ENCODE assay signal across 11 cellular contexts in the genomic region with DNA sequence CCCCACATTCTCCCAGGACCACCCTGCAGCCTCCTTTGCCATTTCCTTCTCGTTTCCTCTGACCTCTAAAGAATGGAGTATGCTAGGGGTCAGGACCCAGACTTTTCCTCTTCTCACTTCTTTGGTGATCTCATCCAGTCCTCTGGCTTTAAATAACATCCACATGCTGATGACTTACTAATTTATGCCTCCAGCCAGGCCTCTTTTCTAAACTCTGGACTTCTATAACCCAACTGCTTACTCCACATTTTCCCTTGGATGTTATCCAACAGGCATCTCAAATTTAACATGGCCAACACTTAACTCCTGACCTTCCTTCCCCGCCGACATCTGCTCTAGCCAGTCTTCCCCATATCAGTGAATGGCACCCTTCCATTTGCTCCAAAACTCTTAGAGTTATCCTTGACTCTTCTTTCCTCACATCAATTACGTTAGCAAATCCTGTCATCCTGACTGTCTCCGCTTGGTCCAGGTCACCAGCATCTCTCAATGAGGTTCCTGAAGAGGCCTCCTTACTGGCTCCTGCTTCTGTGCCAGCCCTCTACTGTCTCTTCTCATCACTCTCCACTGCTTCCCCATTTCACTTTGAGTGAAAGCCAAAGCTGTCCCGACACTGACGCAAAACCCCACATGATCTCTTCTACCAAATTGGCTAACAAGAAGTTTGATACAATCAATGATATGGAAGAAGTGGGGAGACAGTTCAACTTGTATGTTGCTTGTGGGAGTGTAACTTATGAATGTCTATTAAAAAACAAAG. TPM values are rescaled to one million over a fixed set of nuclear protein-coding genes. Genes with fewer than 3 reads are reported as not detected.
A peak's percentile ranks its signal among the peaks of the same experiment; 100 is the strongest.
DNase-seq lines count a peak whose midpoint lies in the region; ATAC-seq, FAIRE-seq and TF ChIP-seq lines count a peak whose summit lies in the region.
"Had no signal": no experiment of that assay in that cellular context is flagged by ENCODE, and none has a peak within 500 bp of the region (broad histone marks: within the 10 kb centered on the region; RNA-seq: fewer than 3 reads in every experiment).

No MANE protein-coding gene starts in this region.

- TF ChIP-seq POLR2A in K562 (conservative IDR thresholded peaks at IDR 0.05), result no peak

- no peak overlapping the region for H3K4me3 Mint-ChIP-seq in progenitor cell of endocrine pancreas (ENCODE audit: low read depth)
- H3K4me3 Mint-ChIP-seq: nephron progenitor cell had no signal

- H3K27ac ChIP-seq in K562 (ENCODE audit: extremely low read depth, low read depth, low read length), result no peak overlapping the region; the same call in 2 of the 3 replicates
- H3K27ac ChIP-seq in lower lobe of right lung, result no peak overlapping the region
- no peak overlapping the region for H3K27ac ChIP-seq in aorta (ENCODE audit: low read depth in 1 of 2, low read length in 2 of 2)

- peaks cover 5% of the 10 kb centered on the region for H3K9me3 Mint-ChIP-seq in progenitor cell of endocrine pancreas (ENCODE audit: low read depth)

- peaks cover 34% of the 10 kb centered on the region for H3K27me3 Mint-ChIP-seq in progenitor cell of endocrine pancreas

- BruUV-seq in K562 (replicated peaks; lab: Mats Ljungman, UMichigan), result no TSS peak

- intact Hi-C loops in K562 (cut with micrococcal nuclease) (no loop called here), lower lobe of right lung (cut with DNase I) (no loop called here), aorta (cut with DNase I) (no loop called here)

- H3K4me1 ChIP-seq in K562 (replicated peaks in 1 of 2; ENCODE audit: control insufficient read depth in 2 of 2, insufficient read depth in 2 of 2, low read length in 2 of 2) (peaks cover 7 to 13% of the 10 kb centered on the region in 2 experiments; a peak in 4 of 5 replicates), lower lobe of right lung (peaks cover 18% of the 10 kb centered on the region), aorta (ENCODE audit: control insufficient read depth in 1 of 2, insufficient read depth in 2 of 2, low read length in 2 of 2) (no peaks in the 10 kb centered on the region)

- H3K36me3 ChIP-seq in K562 (ENCODE audit: control insufficient read depth, insufficient read depth, low read length), result no peaks in the 10 kb centered on the region
- H3K36me3 ChIP-seq in lower lobe of right lung, result no peaks in the 10 kb centered on the region
- no peaks in the 10 kb centered on the region for H3K36me3 ChIP-seq in aorta (ENCODE audit: control insufficient read depth in 1 of 2, insufficient read depth in 2 of 2, low read length in 1 of 2)

- H3K4me2 ChIP-seq in K562 (ENCODE audit: insufficient read depth, low read length), result peak overlapping the region; percentile 38

- TF ChIP-seq RAD21 in K562 (CRISPR knock-in tag; conservative IDR thresholded peaks at IDR 0.05 in 1 of 2, IDR thresholded peaks at IDR 0.05 in 1 of 2), result no peak

- CTCF ChIA-PET in K562 (lab: Yijun Ruan, JAX; ENCODE audit: low intra/inter-chr PET ratio), result no interaction called here

- H3K9me1 ChIP-seq in K562 (ENCODE audit: control insufficient read depth, insufficient read depth, low read length), result no peaks in the 10 kb centered on the region

- no peaks in the 10 kb centered on the region for H3K79me2 ChIP-seq in K562 (ENCODE audit: control insufficient read depth, insufficient read depth, low read length)

- DNase-seq in SIG-M5 treated with dmso at 0.1 percent for 504 hours (lab: John Stamatoyannopoulos, UW; ENCODE audit: unreplicated experiment) (peak; percentile 53), SIG-M5 (lab: John Stamatoyannopoulos, UW) (no peak), K562 (ENCODE audit: extremely low read depth in 1 of 4, low spot score in 3 of 4) (peak in 1 of 4 experiments; percentile 24), lower lobe of right lung (no peak), aorta (no peak), NCI-H345 treated with DMSO at 0.1 percent for 48 hours (lab: John Stamatoyannopoulos, UW; ENCODE audit: unreplicated experiment) (no peak), NCI-H1048 (lab: John Stamatoyannopoulos, UW) (no peak), progenitor cell of endocrine pancreas (ENCODE audit: low spot score, unreplicated experiment) (no peak)
- DNase-seq: nephron progenitor cell had no signal

- POLR2A ChIA-PET in K562 (lab: Yijun Ruan, JAX), result interaction anchor here (0.6 to 1.9 kb wide), 7 partner anchors 14 to 45 kb away, joined by 3 to 5 read pairs (median 4); a partner anchor contains a TSS

- H4K20me1 ChIP-seq in K562 (replicated peaks; ENCODE audit: control insufficient read depth, insufficient read depth, low read length), result no peaks in the 10 kb centered on the region

- H3K36me3 Mint-ChIP-seq in progenitor cell of endocrine pancreas (ENCODE audit: insufficient read depth), result peaks cover 5% of the 10 kb centered on the region

- H3K4me1 Mint-ChIP-seq in progenitor cell of endocrine pancreas (ENCODE audit: low read depth), result no peaks in the 10 kb centered on the region

- peak overlapping the region in 1 of 2 experiments; percentile 19; a peak in 1 of 4 replicates for H3K9ac ChIP-seq in K562 (ENCODE audit: insufficient read depth in 1 of 2, low read depth in 2 of 2, low read length in 2 of 2)

- H3K9me3 ChIP-seq in K562 (replicated peaks; ENCODE audit: control insufficient read depth, insufficient read depth, low read depth, low read length), result no peaks in the 10 kb centered on the region
- H3K9me3 ChIP-seq in lower lobe of right lung, result no peaks in the 10 kb centered on the region
- H3K9me3 ChIP-seq in aorta (ENCODE audit: control insufficient read depth, low read length), result no peaks in the 10 kb centered on the region

- H3K27me3 ChIP-seq in K562 (ENCODE audit: control insufficient read depth in 2 of 2, insufficient read depth in 2 of 2, low read length in 2 of 2), result no peaks in the 10 kb centered on the region
- no peaks in the 10 kb centered on the region for H3K27me3 ChIP-seq in lower lobe of right lung (ENCODE audit: low read depth)
- no peaks in the 10 kb centered on the region for H3K27me3 ChIP-seq in aorta (ENCODE audit: control insufficient read depth in 1 of 2, insufficient read depth in 2 of 2, low read length in 1 of 2)

- TF ChIP-seq EP300 in K562 (IDR thresholded peaks at IDR 0.05; ENCODE audit: low read length), result no peak

- WGBS in K562 (ENCODE audit: insufficient coverage, low coverage, missing lambda C conversion rate), result 33% methylated on average over 7 of the region's 7 CpGs
- 35% methylated on average over 7 of the region's 7 CpGs for WGBS in aorta, 2 donors

- H3K4me3 ChIP-seq in K562 (no peak overlapping the region), lower lobe of right lung (no peak overlapping the region), aorta (ENCODE audit: low read length in 2 of 2) (no peak overlapping the region)

- in situ Hi-C loops in K562 (cut with MboI), result no loop called here

- H3K27ac Mint-ChIP-seq in progenitor cell of endocrine pancreas, result no peak overlapping the region
- H3K27ac Mint-ChIP-seq: nephron progenitor cell had no signal

- peak; percentile 42 for FAIRE-seq in K562 (lab: Jason Lieb, UNC)
- FAIRE-seq: A204.1, endometrium had no signal

- peak overlapping the region; percentile 66 for H2AFZ ChIP-seq in K562 (ENCODE audit: low read depth, low read length)

- no peak for TF ChIP-seq CTCF in K562 (IDR thresholded peaks at IDR 0.05 in 2 of 3, conservative IDR thresholded peaks at IDR 0.05 in 1 of 3; ENCODE audit: insufficient read depth in 2 of 3, low read depth in 1 of 3, low read length in 3 of 3)
- TF ChIP-seq CTCF in lower lobe of right lung (IDR thresholded peaks at IDR 0.05), result no peak
- TF ChIP-seq CTCF in progenitor cell of endocrine pancreas (IDR thresholded peaks at IDR 0.05; ENCODE audit: unreplicated experiment), result no peak

- ATAC-seq in K562 (peak; percentile 71), lower lobe of right lung (peak; percentile 52 to 74), aorta (ENCODE audit: low FRiP score) (peak; percentile 75)

RNA-seq across cellular contexts. Expression of a gene that starts 42.7 kb away (rescaled TPM):
- total RNA-seq in K562 (2011; cell fraction: chromatin; rRNA removed; ENCODE audit: low replicate concordance), result 401 and 445 TPM in 2 replicates
- total RNA-seq in K562 (2011; cell fraction: nucleolus; rRNA removed), result 407 and 460 TPM in 2 replicates
- total RNA-seq in K562 (2011; cell fraction: nucleoplasm; rRNA removed), result 608 and 797 TPM in 2 replicates
- 147 and 188 TPM in 2 replicates for total RNA-seq in K562 (2014; rRNA removed)
- total RNA-seq in K562 (2014; rRNA removed; fragmentation: Illumina TruSeq; extraction: Trizol), result 268 and 290 TPM in 2 replicates
- total RNA-seq in K562 (2015; rRNA removed; fragmentation: Illumina TruSeq; extraction: Trizol), result 247 and 254 TPM in 2 replicates
- total RNA-seq in K562 (2021), result 322 and 355 TPM in 2 replicates
- polyA plus RNA-seq in K562 (2011; rRNA removed), result 357 and 403 TPM in 2 replicates
- polyA plus RNA-seq in K562 (2011; cell fraction: cytosol; rRNA removed), result 276 and 434 TPM in 2 replicates
- polyA plus RNA-seq in K562 (2011; cell fraction: nucleus; rRNA removed), result 186 and 273 TPM in 2 replicates
- 452 and 476 TPM in 2 replicates for polyA plus RNA-seq in K562 (2012)
- 325 and 352 TPM in 2 replicates for polyA plus RNA-seq in K562 (2014; fragmentation: Illumina TruSeq; extraction: Trizol)
- 1,000 to 10,000 TPM; 1,205 to 1,288 TPM for polyA plus RNA-seq in K562 (2014; fragmentation: Nextera tagmentation; extraction: Ambion mirVana)
- 197 and 209 TPM in 2 replicates for polyA plus RNA-seq in K562 (2014; rRNA removed)
- 220 and 237 TPM in 2 replicates for polyA minus RNA-seq in K562 (2011; rRNA and poly(A)+ RNA removed)
- 91.4 and 130 TPM in 2 replicates for polyA minus RNA-seq in K562 (2011; cell fraction: cytosol; rRNA and poly(A)+ RNA removed)
- polyA minus RNA-seq in K562 (2011; cell fraction: nucleus; rRNA and poly(A)+ RNA removed), result 50.4 and 88.6 TPM in 2 replicates
- total RNA-seq in lower lobe of right lung, result 671 TPM
- total RNA-seq in aorta, result 100 to 1,000 TPM; 290 to 325 TPM
- 100 to 1,000 TPM; 114 to 163 TPM for polyA plus RNA-seq in aorta
- 442 and 449 TPM in 2 replicates for total RNA-seq in progenitor cell of endocrine pancreas

RNA-seq across cellular contexts. Expression of a gene that starts 44.1 kb away (rescaled TPM):
- 15.1 and 38.6 TPM in 2 replicates for total RNA-seq in K562 (2011; cell fraction: chromatin; rRNA removed; ENCODE audit: low replicate concordance)
- 21.6 and 25.2 TPM in 2 replicates for total RNA-seq in K562 (2011; cell fraction: nucleolus; rRNA removed)
- total RNA-seq in K562 (2011; cell fraction: nucleoplasm; rRNA removed), result 21.0 and 24.7 TPM in 2 replicates
- 7.3 and 9.4 TPM in 2 replicates for total RNA-seq in K562 (2014; rRNA removed)
- 1.4 and 2.1 TPM in 2 replicates for total RNA-seq in K562 (2014; rRNA removed; fragmentation: Illumina TruSeq; extraction: Trizol)
- total RNA-seq in K562 (2015; rRNA removed; fragmentation: Illumina TruSeq; extraction: Trizol), result 4.7 and 4.9 TPM in 2 replicates
- total RNA-seq in K562 (2021), result 13.4 and 14.4 TPM in 2 replicates
- polyA plus RNA-seq in K562 (2011; rRNA removed), result 1.7 and 3.6 TPM in 2 replicates
- 2.0 and 3.8 TPM in 2 replicates for polyA plus RNA-seq in K562 (2011; cell fraction: cytosol; rRNA removed)
- polyA plus RNA-seq in K562 (2011; cell fraction: nucleus; rRNA removed), result 7.3 and 13.2 TPM in 2 replicates
- polyA plus RNA-seq in K562 (2012), result 6.2 and 8.4 TPM in 2 replicates
- 3.7 and 7.7 TPM in 2 replicates for polyA plus RNA-seq in K562 (2014; fragmentation: Illumina TruSeq; extraction: Trizol)
- under 1 TPM; 0.01 to 0.04 TPM for polyA plus RNA-seq in K562 (2014; fragmentation: Nextera tagmentation; extraction: Ambion mirVana)
- 4.8 and 6.3 TPM in 2 replicates for polyA plus RNA-seq in K562 (2014; rRNA removed)
- 5.1 and 5.7 TPM in 2 replicates for polyA minus RNA-seq in K562 (2011; rRNA and poly(A)+ RNA removed)
- 5.6 and 7.4 TPM in 2 replicates for polyA minus RNA-seq in K562 (2011; cell fraction: cytosol; rRNA and poly(A)+ RNA removed)
- 8.1 and 10.1 TPM in 2 replicates for polyA minus RNA-seq in K562 (2011; cell fraction: nucleus; rRNA and poly(A)+ RNA removed)
- total RNA-seq in lower lobe of right lung, result 24.5 TPM
- 10 to 100 TPM; 22.2 to 38.7 TPM for total RNA-seq in aorta
- polyA plus RNA-seq in aorta, result 10 to 100 TPM in 1 of 2 donors, 1 to 10 TPM in 1; 3.5 to 14.8 TPM
- 33.4 and 34.5 TPM in 2 replicates for total RNA-seq in progenitor cell of endocrine pancreas

RNA-seq across cellular contexts. Expression of a gene that starts 58.8 kb away (rescaled TPM):
- 6.1 and 8.1 TPM in 2 replicates for total RNA-seq in K562 (2011; cell fraction: chromatin; rRNA removed; ENCODE audit: low replicate concordance)
- 10.5 and 11.7 TPM in 2 replicates for total RNA-seq in K562 (2011; cell fraction: nucleolus; rRNA removed)
- total RNA-seq in K562 (2011; cell fraction: nucleoplasm; rRNA removed), result 9.2 and 11.8 TPM in 2 replicates
- total RNA-seq in K562 (2014; rRNA removed) (3.7 and 4.3 TPM in 2 replicates), K562 (2014; rRNA removed; fragmentation: Illumina TruSeq; extraction: Trizol) (4.4 and 4.6 TPM in 2 replicates), K562 (2015; rRNA removed; fragmentation: Illumina TruSeq; extraction: Trizol) (4.9 TPM in 2 replicates), K562 (2021) (5.1 and 5.6 TPM in 2 replicates), lower lobe of right lung (5.1 TPM), aorta (1 to 10 TPM; 3.5 to 5.0 TPM), progenitor cell of endocrine pancreas (6.1 and 7.3 TPM in 2 replicates)
- polyA plus RNA-seq in K562 (2011; rRNA removed) (3.7 and 5.6 TPM in 2 replicates), K562 (2014; fragmentation: Illumina TruSeq; extraction: Trizol) (5.1 and 5.9 TPM in 2 replicates), K562 (2014; fragmentation: Nextera tagmentation; extraction: Ambion mirVana) (1 to 10 TPM; 6.3 to 6.9 TPM), K562 (2014; rRNA removed) (5.2 and 5.8 TPM in 2 replicates), aorta (1 to 10 TPM; 1.5 to 1.6 TPM)
- polyA plus RNA-seq in K562 (2011; cell fraction: cytosol; rRNA removed), result 3.5 and 4.3 TPM in 2 replicates
- polyA plus RNA-seq in K562 (2011; cell fraction: nucleus; rRNA removed), result 2.3 and 3.5 TPM in 2 replicates
- 4.0 and 5.4 TPM in 2 replicates for polyA plus RNA-seq in K562 (2012)
- 4.7 and 5.3 TPM in 2 replicates for polyA minus RNA-seq in K562 (2011; rRNA and poly(A)+ RNA removed)
- polyA minus RNA-seq in K562 (2011; cell fraction: cytosol; rRNA and poly(A)+ RNA removed), result 1.1 and 1.9 TPM in 2 replicates
- polyA minus RNA-seq in K562 (2011; cell fraction: nucleus; rRNA and poly(A)+ RNA removed), result 2.7 and 4.7 TPM in 2 replicates
